In genomic region chr3:100709840-100710235, GRCh38 we compare ENCODE assay signal across 1 cellular context.
A peak's percentile ranks its signal among the peaks of the same experiment; 100 is the strongest.
TF ChIP-seq lines count a peak whose summit lies in the region.

No MANE protein-coding gene starts in this region.

TF ChIP-seq in GM12878, 131 proteins besides CTCF, POLR2A, EP300 and RAD21 (continued from another document):
- TF ChIP-seq ZBTB40 (IDR thresholded peaks at IDR 0.05; ENCODE audit: borderline replicate concordance) (no peak), NKRF (conservative IDR thresholded peaks at IDR 0.05) (0 out of 2 replicates have a peak, but pooled peaks have one; percentile 9)
